In the genomic region with DNA sequence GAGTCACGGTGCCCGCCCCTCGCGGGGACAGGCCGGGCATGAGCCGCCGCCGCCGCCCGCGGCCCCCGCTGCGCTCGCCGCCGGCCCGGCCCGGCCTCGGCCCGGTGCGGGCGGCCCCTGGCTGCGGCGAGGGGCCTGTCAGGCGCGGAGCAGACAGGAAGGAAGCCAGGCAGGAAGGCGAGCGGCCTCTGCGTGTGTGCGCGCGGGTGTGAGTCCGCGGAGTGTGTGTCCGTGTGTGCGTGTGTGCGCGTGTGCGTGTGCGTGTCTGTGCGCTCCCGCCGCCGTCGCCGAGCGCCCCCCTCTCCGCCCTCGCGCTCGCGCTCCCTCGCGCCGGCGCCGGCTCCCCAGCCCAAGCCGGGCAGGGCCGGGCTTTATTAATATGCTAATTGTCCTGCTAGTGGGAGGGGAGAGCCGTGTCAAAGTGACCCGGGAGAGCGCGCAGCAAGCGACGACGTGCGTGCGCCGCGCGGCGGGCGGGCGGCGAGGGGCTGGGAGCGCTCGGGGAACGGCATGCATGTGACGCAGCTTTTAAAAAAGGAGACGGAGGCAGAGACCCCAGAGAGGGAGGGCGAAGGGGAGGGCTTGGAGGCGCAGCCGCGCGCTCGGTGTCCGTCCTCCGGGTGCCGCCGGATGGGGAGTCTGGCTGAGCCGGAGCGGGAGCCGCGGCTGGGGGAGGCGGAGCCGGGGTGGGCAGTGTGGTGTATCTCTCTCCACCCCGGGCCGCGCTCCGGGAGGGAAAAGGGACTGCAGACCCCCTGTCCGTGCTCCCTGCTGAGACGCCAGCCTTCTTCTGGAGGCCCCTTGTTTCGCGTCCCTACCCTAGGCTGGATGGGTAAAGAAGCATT, we compare ENCODE assay signal across 8 cellular contexts. TPM values are rescaled to one million over a fixed set of nuclear protein-coding genes. Genes with fewer than 3 reads are reported as not detected.
DNase-seq lines count a peak whose midpoint lies in the region; ATAC-seq, FAIRE-seq and TF ChIP-seq lines count a peak whose summit lies in the region.

A gene with protein sequence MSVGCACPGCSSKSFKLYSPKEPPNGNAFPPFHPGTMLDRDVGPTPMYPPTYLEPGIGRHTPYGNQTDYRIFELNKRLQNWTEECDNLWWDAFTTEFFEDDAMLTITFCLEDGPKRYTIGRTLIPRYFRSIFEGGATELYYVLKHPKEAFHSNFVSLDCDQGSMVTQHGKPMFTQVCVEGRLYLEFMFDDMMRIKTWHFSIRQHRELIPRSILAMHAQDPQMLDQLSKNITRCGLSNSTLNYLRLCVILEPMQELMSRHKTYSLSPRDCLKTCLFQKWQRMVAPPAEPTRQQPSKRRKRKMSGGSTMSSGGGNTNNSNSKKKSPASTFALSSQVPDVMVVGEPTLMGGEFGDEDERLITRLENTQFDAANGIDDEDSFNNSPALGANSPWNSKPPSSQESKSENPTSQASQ (minus strand): TSS at position 227 of the 845 bp plus-strand sequence. CDS start 258 bp downstream, outside the sequence.

- CTCF ChIA-PET in K562 (lab: Yijun Ruan, JAX; ENCODE audit: low intra/inter-chr PET ratio), result interaction anchor here (0.6 kb wide), 1 partner anchor 9 kb away, joined by 3 read pairs; no protein-coding TSS in a partner anchor

- no peaks in the 10 kb centered on the region for H3K9me1 ChIP-seq in K562 (ENCODE audit: control insufficient read depth, insufficient read depth, low read length)

- in situ Hi-C loops in K562 (cut with MboI), result no loop called here

- peak within 1 kb of the TSS; percentile 83 for H3K4me3 ChIP-seq in K562

- TF ChIP-seq CTCF in GM10266 (IDR thresholded peaks at IDR 0.05; ENCODE audit: control insufficient read depth, insufficient read depth, low read depth, missing control alignments), result peak; percentile 22
- TF ChIP-seq CTCF in K562 (IDR thresholded peaks at IDR 0.05 in 2 of 3, conservative IDR thresholded peaks at IDR 0.05 in 1 of 3; ENCODE audit: insufficient read depth in 2 of 3, low read depth in 1 of 3, low read length in 3 of 3), result peak in 1 of 3 experiments; percentile 14; a peak in 1 of 6 replicates

- TF ChIP-seq EP300 in K562 (IDR thresholded peaks at IDR 0.05; ENCODE audit: low read length), result no peak

- FAIRE-seq in K562 (lab: Jason Lieb, UNC), result peak; percentile 69

- H3K27me3 ChIP-seq in K562 (ENCODE audit: control insufficient read depth in 2 of 2, insufficient read depth in 2 of 2, low read length in 2 of 2), result no peaks in the 10 kb centered on the region

- H3K4me1 ChIP-seq in K562 (replicated peaks in 1 of 2; ENCODE audit: control insufficient read depth in 2 of 2, insufficient read depth in 2 of 2, low read length in 2 of 2), result peaks cover 34 to 48% of the 10 kb centered on the region in 2 experiments

- no TSS peak for BruUV-seq in K562 (replicated peaks; lab: Mats Ljungman, UMichigan)

- intact Hi-C loops in K562 (cut with micrococcal nuclease), result no loop called here

- POLR2A ChIA-PET in K562 (lab: Yijun Ruan, JAX), result no interaction called here

- H3K79me2 ChIP-seq in K562 (ENCODE audit: control insufficient read depth, insufficient read depth, low read length), result peaks cover 59% of the 10 kb centered on the region

- peak; percentile 68 for TF ChIP-seq POLR2A in K562 (conservative IDR thresholded peaks at IDR 0.05)

- H3K9me3 ChIP-seq in K562 (replicated peaks; ENCODE audit: control insufficient read depth, insufficient read depth, low read depth, low read length), result no peaks in the 10 kb centered on the region

- WGBS in K562 (ENCODE audit: insufficient coverage, low coverage, missing lambda C conversion rate), result 2% methylated on average over 33 of the region's 104 CpGs

- ATAC-seq in HG02610 (IDR thresholded peaks at IDR 0.05; ENCODE audit: unreplicated experiment), result peak; percentile 62
- ATAC-seq in K562, result peak; percentile 85

- no peaks in the 10 kb centered on the region for H4K20me1 ChIP-seq in K562 (replicated peaks; ENCODE audit: control insufficient read depth, insufficient read depth, low read length)

- peak within 1 kb of the TSS; percentile 87 for H2AFZ ChIP-seq in K562 (ENCODE audit: low read depth, low read length)

- peak within 1 kb of the TSS; percentile 83 to 95 for H3K9ac ChIP-seq in K562 (ENCODE audit: insufficient read depth in 1 of 2, low read depth in 2 of 2, low read length in 2 of 2)

- DNase-seq in GM10266 (ENCODE audit: extremely low spot score) (peak; percentile 91), NCI-H128 (lab: John Stamatoyannopoulos, UW; ENCODE audit: unreplicated experiment) (peak; percentile 68), T1000 (lab: John Stamatoyannopoulos, UW) (peak; percentile 43), K562 (ENCODE audit: extremely low read depth in 1 of 4, low spot score in 3 of 4) (peak; percentile 68 to 87 (median 76)), hippocampal formation (lab: John Stamatoyannopoulos, UW) (peak; percentile 84 to 93), renal cortical epithelial cell (ENCODE audit: low read depth) (no peak), NCI-H2107 (lab: John Stamatoyannopoulos, UW) (no peak)

- peak within 1 kb of the TSS; percentile 90 for H3K27ac ChIP-seq in K562 (ENCODE audit: extremely low read depth, low read depth, low read length)

- H3K4me2 ChIP-seq in K562 (ENCODE audit: insufficient read depth, low read length), result peak within 1 kb of the TSS; percentile 91

- H3K36me3 ChIP-seq in K562 (ENCODE audit: control insufficient read depth, insufficient read depth, low read length), result 0 out of 3 replicates have a peak, but pooled peaks cover 2% of the 10 kb centered on the region

- 0 out of 4 replicates have a peak, but pooled peaks of 1 of the 2 experiments have one; percentile 1 for TF ChIP-seq RAD21 in K562 (CRISPR knock-in tag; conservative IDR thresholded peaks at IDR 0.05 in 1 of 2, IDR thresholded peaks at IDR 0.05 in 1 of 2)

TF ChIP-seq in K562, 482 proteins besides CTCF, POLR2A, EP300 and RAD21 (continues in another document):
- TF ChIP-seq ZNF707 (CRISPR knock-in tag; conservative IDR thresholded peaks at IDR 0.05) (no peak), SMAD1 (IDR thresholded peaks at IDR 0.05; ENCODE audit: low read depth, low read length, partially characterized antibody) (peak; percentile 17), DACH1 (IDR thresholded peaks at IDR 0.05; ENCODE audit: partially characterized antibody) (no peak), MAX (CRISPR knock-in tag; IDR thresholded peaks at IDR 0.05) (0 out of 2 replicates have a peak, but pooled peaks have one; percentile 17), KLF1 (tag; IDR thresholded peaks at IDR 0.05) (no peak), NR2C2 (CRISPR knock-in tag; IDR thresholded peaks at IDR 0.05) (no peak), NR2C2 (tag; IDR thresholded peaks at IDR 0.05) (peak; percentile 53), SUPT5H (IDR thresholded peaks at IDR 0.05) (peak; percentile 66), TBP (optimal IDR thresholded peaks at IDR 0.05; ENCODE audit: low read depth, low read length) (peak; percentile 54), MEIS2 (IDR thresholded peaks at IDR 0.05; ENCODE audit: partially characterized antibody) (peak; percentile 4), MBD2 (IDR thresholded peaks at IDR 0.05; ENCODE audit: borderline replicate concordance, low read depth) (no peak; the same call in 1 of the 2 replicates), CXXC5 (CRISPR knock-in tag; IDR thresholded peaks at IDR 0.05) (peak; percentile 86), ZNF143 (CRISPR knock-in tag; IDR thresholded peaks at IDR 0.05) (no peak), KDM5B (IDR thresholded peaks at IDR 0.05; ENCODE audit: insufficient replicate concordance, low read depth, low read length) (peak; percentile 64)
- TF ChIP-seq, protein P1, sequence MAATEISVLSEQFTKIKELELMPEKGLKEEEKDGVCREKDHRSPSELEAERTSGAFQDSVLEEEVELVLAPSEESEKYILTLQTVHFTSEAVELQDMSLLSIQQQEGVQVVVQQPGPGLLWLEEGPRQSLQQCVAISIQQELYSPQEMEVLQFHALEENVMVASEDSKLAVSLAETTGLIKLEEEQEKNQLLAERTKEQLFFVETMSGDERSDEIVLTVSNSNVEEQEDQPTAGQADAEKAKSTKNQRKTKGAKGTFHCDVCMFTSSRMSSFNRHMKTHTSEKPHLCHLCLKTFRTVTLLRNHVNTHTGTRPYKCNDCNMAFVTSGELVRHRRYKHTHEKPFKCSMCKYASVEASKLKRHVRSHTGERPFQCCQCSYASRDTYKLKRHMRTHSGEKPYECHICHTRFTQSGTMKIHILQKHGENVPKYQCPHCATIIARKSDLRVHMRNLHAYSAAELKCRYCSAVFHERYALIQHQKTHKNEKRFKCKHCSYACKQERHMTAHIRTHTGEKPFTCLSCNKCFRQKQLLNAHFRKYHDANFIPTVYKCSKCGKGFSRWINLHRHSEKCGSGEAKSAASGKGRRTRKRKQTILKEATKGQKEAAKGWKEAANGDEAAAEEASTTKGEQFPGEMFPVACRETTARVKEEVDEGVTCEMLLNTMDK (IDR thresholded peaks at IDR 0.05; ENCODE audit: borderline replicate concordance, insufficient read depth, low read depth, low read length, poor library complexity, severe bottlenecking), result no peak

RNA-seq across cellular contexts. Expression of the gene that starts here (rescaled TPM):
- 255 and 520 TPM in 2 replicates for total RNA-seq in K562 (2011; cell fraction: chromatin; rRNA removed; ENCODE audit: low replicate concordance)
- 309 and 317 TPM in 2 replicates for total RNA-seq in K562 (2011; cell fraction: nucleolus; rRNA removed)
- total RNA-seq in K562 (2011; cell fraction: nucleoplasm; rRNA removed), result 210 and 273 TPM in 2 replicates
- total RNA-seq in K562 (2014; rRNA removed), result 73.2 and 86.2 TPM in 2 replicates
- total RNA-seq in K562 (2014; rRNA removed; fragmentation: Illumina TruSeq; extraction: Trizol), result 46.5 and 57.1 TPM in 2 replicates
- total RNA-seq in K562 (2015; rRNA removed; fragmentation: Illumina TruSeq; extraction: Trizol), result 105 and 107 TPM in 2 replicates
- total RNA-seq in K562 (2021), result 120 and 136 TPM in 2 replicates
- polyA plus RNA-seq in K562 (2011; rRNA removed), result 137 and 167 TPM in 2 replicates
- polyA plus RNA-seq in K562 (2011; cell fraction: cytosol; rRNA removed), result 165 and 219 TPM in 2 replicates
- polyA plus RNA-seq in K562 (2011; cell fraction: nucleus; rRNA removed), result 807 and 1,010 TPM in 2 replicates
- polyA plus RNA-seq in K562 (2012), result 90.4 and 133 TPM in 2 replicates
- 133 and 137 TPM in 2 replicates for polyA plus RNA-seq in K562 (2014; fragmentation: Illumina TruSeq; extraction: Trizol)
- polyA plus RNA-seq in K562 (2014; fragmentation: Nextera tagmentation; extraction: Ambion mirVana), result 1 to 10 TPM; 1.9 TPM
- polyA plus RNA-seq in K562 (2014; rRNA removed), result 111 and 117 TPM in 2 replicates
- 102 and 187 TPM in 2 replicates for polyA minus RNA-seq in K562 (2011; rRNA and poly(A)+ RNA removed)
- polyA minus RNA-seq in K562 (2011; cell fraction: cytosol; rRNA and poly(A)+ RNA removed), result 80.4 and 97.7 TPM in 2 replicates
- 105 and 141 TPM in 2 replicates for polyA minus RNA-seq in K562 (2011; cell fraction: nucleus; rRNA and poly(A)+ RNA removed)
- total RNA-seq in renal cortical epithelial cell, result 26.7 and 49.5 TPM in 2 replicates

Comparison
In these comparisons a context has a peak if more than half of its experiments do, and no peak if none do; other contexts are left out.
1. DNase-seq: peak in GM10266 (single experiment), NCI-H128 (single experiment), T1000 (single experiment), K562 (4 of 4) and hippocampal formation (2 of 2); none in renal cortical epithelial cell (single experiment) and NCI-H2107 (single experiment).